25 cellular contexts compared by ENCODE assay signal in the genomic region with DNA sequence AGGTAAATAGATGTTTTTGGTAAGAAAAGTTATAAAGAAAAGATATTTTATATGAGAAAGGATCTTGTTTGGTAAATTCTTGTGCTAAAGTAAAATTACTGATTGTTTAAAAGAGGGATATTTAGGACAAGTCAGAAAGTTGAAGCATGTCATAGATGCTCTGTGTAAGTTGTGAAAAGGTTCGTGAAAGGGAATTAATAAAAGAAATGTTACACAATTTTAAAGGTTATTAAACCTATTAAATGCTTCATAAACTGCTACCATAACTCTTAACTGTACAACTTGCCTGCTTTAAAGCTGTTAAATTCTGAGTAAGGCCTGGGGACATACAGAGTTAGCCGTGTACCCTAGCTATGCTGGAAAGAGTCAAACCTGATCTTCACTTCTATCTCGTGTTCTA.
"Had no signal": no experiment of that assay in that cellular context is flagged by ENCODE, and none has a peak within 500 bp of the region (broad histone marks: within the 10 kb centered on the region; RNA-seq: fewer than 3 reads in every experiment).

No MANE protein-coding gene starts in this region.

- H3K27me3 Mint-ChIP-seq: IgD-negative memory B cell had no signal

- H3K27me3 ChIP-seq: MG63, SJSA1 had no signal

- H3K27ac ChIP-seq: HL-60, RWPE1, SJSA1, SK-N-MC had no signal

- ATAC-seq: Panc1, PC-3 had no signal

- H3K4me1 ChIP-seq: SJSA1 had no signal

- FAIRE-seq: HTR-8/SVneo had no signal

- H3K27ac Mint-ChIP-seq: IgD-negative memory B cell had no signal

- H3K4me1 Mint-ChIP-seq: IgD-negative memory B cell had no signal

- DNase-seq: KBM-7, MG63, NCI-H1092, NCI-H1105 treated with DMSO at 0.1 percent for 48 hours, NCI-H1417 treated with DMSO at 0.1 percent for 48 hours, NCI-H146, NCI-H1694 treated with DMSO at 0.1 percent for 48 hours, NCI-H1930, NCI-H2081, NCI-H2171, NCI-H226, NCI-H446, NCI-H510A, NCI-H524 treated with DMSO at 0.1 percent for 48 hours, NCI-H69, NCI-H774, PC-3, SHP77 treated with DMSO at 0.1 percent for 48 hours had no signal

- H3K9me3 ChIP-seq: MG63 had no signal

- H3K36me3 ChIP-seq: MG63, SJSA1 had no signal

- H3K4me3 Mint-ChIP-seq: IgD-negative memory B cell had no signal

- H3K4me3 ChIP-seq: MG63, SJSA1, SK-N-MC had no signal

- H3K36me3 Mint-ChIP-seq: IgD-negative memory B cell had no signal
